8 cellular contexts compared by ENCODE assay signal in genomic region chr19:17718988-17719711, GRCh38. TPM values are rescaled to one million over a fixed set of nuclear protein-coding genes. Genes with fewer than 3 reads are reported as not detected.
A peak's percentile ranks its signal among the peaks of the same experiment; 100 is the strongest.
DNase-seq lines count a peak whose midpoint lies in the region; ATAC-seq and TF ChIP-seq lines count a peak whose summit lies in the region.

A gene with protein sequence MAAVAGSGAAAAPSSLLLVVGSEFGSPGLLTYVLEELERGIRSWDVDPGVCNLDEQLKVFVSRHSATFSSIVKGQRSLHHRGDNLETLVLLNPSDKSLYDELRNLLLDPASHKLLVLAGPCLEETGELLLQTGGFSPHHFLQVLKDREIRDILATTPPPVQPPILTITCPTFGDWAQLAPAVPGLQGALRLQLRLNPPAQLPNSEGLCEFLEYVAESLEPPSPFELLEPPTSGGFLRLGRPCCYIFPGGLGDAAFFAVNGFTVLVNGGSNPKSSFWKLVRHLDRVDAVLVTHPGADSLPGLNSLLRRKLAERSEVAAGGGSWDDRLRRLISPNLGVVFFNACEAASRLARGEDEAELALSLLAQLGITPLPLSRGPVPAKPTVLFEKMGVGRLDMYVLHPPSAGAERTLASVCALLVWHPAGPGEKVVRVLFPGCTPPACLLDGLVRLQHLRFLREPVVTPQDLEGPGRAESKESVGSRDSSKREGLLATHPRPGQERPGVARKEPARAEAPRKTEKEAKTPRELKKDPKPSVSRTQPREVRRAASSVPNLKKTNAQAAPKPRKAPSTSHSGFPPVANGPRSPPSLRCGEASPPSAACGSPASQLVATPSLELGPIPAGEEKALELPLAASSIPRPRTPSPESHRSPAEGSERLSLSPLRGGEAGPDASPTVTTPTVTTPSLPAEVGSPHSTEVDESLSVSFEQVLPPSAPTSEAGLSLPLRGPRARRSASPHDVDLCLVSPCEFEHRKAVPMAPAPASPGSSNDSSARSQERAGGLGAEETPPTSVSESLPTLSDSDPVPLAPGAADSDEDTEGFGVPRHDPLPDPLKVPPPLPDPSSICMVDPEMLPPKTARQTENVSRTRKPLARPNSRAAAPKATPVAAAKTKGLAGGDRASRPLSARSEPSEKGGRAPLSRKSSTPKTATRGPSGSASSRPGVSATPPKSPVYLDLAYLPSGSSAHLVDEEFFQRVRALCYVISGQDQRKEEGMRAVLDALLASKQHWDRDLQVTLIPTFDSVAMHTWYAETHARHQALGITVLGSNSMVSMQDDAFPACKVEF (plus strand): TSS chr19:17719480. CDS start chr19:17719503, 23 bp downstream.

- H4K20me1 ChIP-seq in BLaER1 treated with 17β-estradiol and CSF1 and Interleukin-3, amounts not matched to agents 10 nM and 100 nM = peaks cover 14 to 44% (median 29%) of the 10 kb centered on the region in 11 experiments; a peak in 19 of 22 replicates

- TF ChIP-seq POLR2A in ovary (IDR thresholded peaks at IDR 0.05) = peak; percentile 64

- intact Hi-C loops in head of caudate nucleus (cut with DNase I) (loop anchor here (5.0 kb wide), 1 partner anchor 53 kb away; no protein-coding TSS in a partner anchor), ovary (cut with DNase I) (no loop called here), tibial artery (cut with DNase I; ENCODE audit: low total_unique reads) (loop anchor here (1.0 to 5.0 kb wide), 2 partner anchors 28 to 37 kb away; no protein-coding TSS in a partner anchor)

- DNase-seq in HuH-7 (ENCODE audit: low spot score) (peak; percentile 82), SK-N-MC (ENCODE audit: low read depth, low spot score) (no peak), head of caudate nucleus (peak; percentile 20 to 86 (median 73)), ovary (peak in 4 of 5 donors; percentile 41 to 76 (median 66)), tibial artery (peak; percentile 47 to 79)

- H3K4me3 ChIP-seq in BLaER1 treated with 17β-estradiol and CSF1 and Interleukin-3, amounts not matched to agents 10 nM and 100 nM = peak within 1 kb of the TSS; percentile 96 to 100 (median 99)
- peak within 1 kb of the TSS; percentile 82 for H3K4me3 ChIP-seq in SK-N-MC
- H3K4me3 ChIP-seq in ovary = peak within 1 kb of the TSS; percentile 71
- peak within 1 kb of the TSS; percentile 66 to 71 for H3K4me3 ChIP-seq in tibial artery

- peaks cover 29% of the 10 kb centered on the region for H3K4me1 Mint-ChIP-seq in activated naive CD4-positive, alpha-beta T cell treated with anti-CD3 and anti-CD28 coated beads, Interleukin-2, amount 50 U/mL, for 24 hours

- WGBS in ovary, 3 donors = 1% methylated on average over 22 to 52 of the region's 52 CpGs

- no peaks in the 10 kb centered on the region for H3K27me3 Mint-ChIP-seq in activated naive CD4-positive, alpha-beta T cell treated with anti-CD3 and anti-CD28 coated beads, Interleukin-2, amount 50 U/mL, for 24 hours

- H3K9me3 ChIP-seq in BLaER1 treated with 17β-estradiol and CSF1 and Interleukin-3, amounts not matched to agents 10 nM and 100 nM (replicated peaks in 1 of 11) = peaks cover 0 to 4% (median 0%) of the 10 kb centered on the region in 11 experiments; a peak in 1 of 22 replicates
- H3K9me3 ChIP-seq in SK-N-MC (ENCODE audit: low read depth, low read length) (no peaks in the 10 kb centered on the region), ovary (no peaks in the 10 kb centered on the region), tibial artery (no peaks in the 10 kb centered on the region)

- no peaks in the 10 kb centered on the region for H3K9me3 Mint-ChIP-seq in activated naive CD4-positive, alpha-beta T cell treated with anti-CD3 and anti-CD28 coated beads, Interleukin-2, amount 50 U/mL, for 24 hours

- H3K4me3 Mint-ChIP-seq in activated naive CD4-positive, alpha-beta T cell treated with anti-CD3 and anti-CD28 coated beads, Interleukin-2, amount 50 U/mL, for 24 hours = peak within 1 kb of the TSS; percentile 88

- TF ChIP-seq CTCF in ovary (IDR thresholded peaks at IDR 0.05) (no peak), tibial artery (IDR thresholded peaks at IDR 0.05) (no peak)

- no peak for TF ChIP-seq EP300 in ovary (IDR thresholded peaks at IDR 0.05)

- peak within 1 kb of the TSS; percentile 86 to 100 (median 95) for H3K9ac ChIP-seq in BLaER1 treated with 17β-estradiol and CSF1 and Interleukin-3, amounts not matched to agents 10 nM and 100 nM
- peak within 1 kb of the TSS; percentile 77 for H3K9ac ChIP-seq in SK-N-MC (ENCODE audit: insufficient read length)

- no peaks in the 10 kb centered on the region for H3K27me3 ChIP-seq in BLaER1 treated with 17β-estradiol and CSF1 and Interleukin-3, amounts not matched to agents 10 nM and 100 nM
- H3K27me3 ChIP-seq in ovary (no peaks in the 10 kb centered on the region), tibial artery (no peaks in the 10 kb centered on the region)

- no peaks in the 10 kb centered on the region for H3K36me3 Mint-ChIP-seq in activated naive CD4-positive, alpha-beta T cell treated with anti-CD3 and anti-CD28 coated beads, Interleukin-2, amount 50 U/mL, for 24 hours

- peaks cover 63 to 72% (median 67%) of the 10 kb centered on the region in 10 experiments for H3K4me1 ChIP-seq in BLaER1 treated with 17β-estradiol and CSF1 and Interleukin-3, amounts not matched to agents 10 nM and 100 nM
- peaks cover 20% of the 10 kb centered on the region for H3K4me1 ChIP-seq in ovary (ENCODE audit: insufficient read depth)
- H3K4me1 ChIP-seq in tibial artery = peaks cover 0 to 56% (median 44%) of the 10 kb centered on the region in 4 donors

- H3K36me3 ChIP-seq in BLaER1 treated with 17β-estradiol and CSF1 and Interleukin-3, amounts not matched to agents 10 nM and 100 nM = peaks cover 15 to 37% (median 27%) of the 10 kb centered on the region in 11 experiments
- H3K36me3 ChIP-seq in SK-N-MC (ENCODE audit: insufficient read depth, low read length) = peaks cover 4% of the 10 kb centered on the region; the same call in 1 of the 2 replicates
- H3K36me3 ChIP-seq in ovary = no peaks in the 10 kb centered on the region
- peaks cover 0 to 24% (median 8%) of the 10 kb centered on the region in 3 donors for H3K36me3 ChIP-seq in tibial artery

- ATAC-seq in GM19328 (IDR thresholded peaks at IDR 0.05; ENCODE audit: unreplicated experiment) = peak; percentile 58

- H3K4me2 ChIP-seq in BLaER1 treated with 17β-estradiol and CSF1 and Interleukin-3, amounts not matched to agents 10 nM and 100 nM = peak within 1 kb of the TSS; percentile 94 to 99 (median 97)

- peak within 1 kb of the TSS; percentile 82 to 98 (median 93) for H3K27ac ChIP-seq in BLaER1 treated with 17β-estradiol and CSF1 and Interleukin-3, amounts not matched to agents 10 nM and 100 nM
- no peak within 1 kb of the TSS for H3K27ac ChIP-seq in SK-N-MC
- peak within 1 kb of the TSS; percentile 42 to 58 for H3K27ac ChIP-seq in ovary
- peak within 1 kb of the TSS; percentile 62 to 65 for H3K27ac ChIP-seq in tibial artery

- peak within 1 kb of the TSS; percentile 87 for H3K27ac Mint-ChIP-seq in activated naive CD4-positive, alpha-beta T cell treated with anti-CD3 and anti-CD28 coated beads, Interleukin-2, amount 50 U/mL, for 24 hours

RNA-seq across cellular contexts. Expression of the gene that starts here (rescaled TPM):
- total RNA-seq in ovary = 10 to 100 TPM; 25.4 to 76.8 (median 69.3) TPM
- 10 to 100 TPM in 1 of 2 donors, 1 to 10 TPM in 1; 5.0 to 24.5 TPM for polyA plus RNA-seq in ovary

Comparison
In these comparisons a context has a peak if more than half of its experiments do, and no peak if none do; other contexts are left out.
1. intact Hi-C loops: an anchor here in head of caudate nucleus (5.0 kb wide) and tibial artery (1.0 to 5.0 kb wide); none called in ovary.